ENCODE assay signal across 12 cellular contexts in genomic region chr6:37493047-37493995, GRCh38. TPM values are rescaled to one million over a fixed set of nuclear protein-coding genes. Genes with fewer than 3 reads are reported as not detected.
DNase-seq lines count a peak whose midpoint lies in the region; ATAC-seq lines count a peak whose summit lies in the region.
"Had no signal": no experiment of that assay in that cellular context is flagged by ENCODE, and none has a peak within 500 bp of the region (broad histone marks: within the 10 kb centered on the region; RNA-seq: fewer than 3 reads in every experiment).

No MANE protein-coding gene starts in this region.

- no peak for ATAC-seq in GM21619 (IDR thresholded peaks at IDR 0.05; ENCODE audit: unreplicated experiment)
- no peak for ATAC-seq in GM21825 (IDR thresholded peaks at IDR 0.05; ENCODE audit: unreplicated experiment)
- ATAC-seq: Panc1 had no signal

- DNase-seq in NCI-H187 (lab: John Stamatoyannopoulos, UW) (peak; percentile 54 to 62), NCI-H187 treated with DMSO at 0.1 percent for 48 hours (lab: John Stamatoyannopoulos, UW) (no peak), NCI-H2107 treated with DMSO at 0.1 percent for 48 hours (lab: John Stamatoyannopoulos, UW; ENCODE audit: unreplicated experiment) (peak; percentile 65), astrocyte of the hippocampus (ENCODE audit: low read depth, low spot score) (peak; percentile 62), renal cortical epithelial cell (ENCODE audit: low read depth) (peak; percentile 4), activated gamma-delta T cell treated with Interleukin-2 at 50 U/mL for 16 hours (no peak)
- DNase-seq: activated CD4-positive, alpha-beta T cell treated with anti-CD3 and anti-CD28 coated beads for 4 hours; activated gamma-delta T cell; MG63 had no signal

RNA-seq across cellular contexts. Expression of gene CCDC167, which starts 6.4 kb away (rescaled TPM):
- 21.1 and 46.5 TPM in 2 replicates for total RNA-seq in renal cortical epithelial cell

Comparison
In these comparisons a context has a peak if more than half of its experiments do, and no peak if none do; other contexts are left out.
1. DNase-seq: peak in NCI-H187 (2 of 2), NCI-H2107 treated with DMSO at 0.1 percent for 48 hours (single experiment), astrocyte of the hippocampus (single experiment) and renal cortical epithelial cell (single experiment); none in NCI-H187 treated with DMSO at 0.1 percent for 48 hours (single experiment) and activated gamma-delta T cell treated with Interleukin-2 at 50 U/mL for 16 hours (single experiment).